ENCODE assay signal across 11 cellular contexts in genomic region chr15:78103406-78104118, GRCh38. TPM values are rescaled to one million over a fixed set of nuclear protein-coding genes. Genes with fewer than 3 reads are reported as not detected.
DNase-seq lines count a peak whose midpoint lies in the region; ATAC-seq lines count a peak whose summit lies in the region.
"Had no signal": no experiment of that assay in that cellular context is flagged by ENCODE, and none has a peak within 500 bp of the region (broad histone marks: within the 10 kb centered on the region; RNA-seq: fewer than 3 reads in every experiment).

No MANE protein-coding gene starts in this region.

- no peaks in the 10 kb centered on the region for H3K9me3 Mint-ChIP-seq in CD4-positive, CD25-positive, alpha-beta regulatory T cell
- no peaks in the 10 kb centered on the region for H3K9me3 Mint-ChIP-seq in activated T-helper 1 cell treated with anti-CD3 and anti-CD28 coated beads, Interleukin-12 subunit alpha, Interleukin-12 subunit beta, Interleukin-2, Interleukin-4 antibody, amounts not matched to agents 30 ng/mL and 10 ng/mL and 1 ng/mL, durations not matched to agents 14 hours and 24 hours and 36 hours

- peaks cover 4 to 46% (median 32%) of the 10 kb centered on the region in 4 donors for H3K4me1 Mint-ChIP-seq in CD4-positive, CD25-positive, alpha-beta regulatory T cell
- peaks cover 73% of the 10 kb centered on the region for H3K4me1 Mint-ChIP-seq in activated T-helper 1 cell treated with anti-CD3 and anti-CD28 coated beads, Interleukin-12 subunit alpha, Interleukin-12 subunit beta, Interleukin-2, Interleukin-4 antibody, amounts not matched to agents 30 ng/mL and 10 ng/mL and 1 ng/mL, durations not matched to agents 14 hours and 24 hours and 36 hours (ENCODE audit: low read depth)

- peak; percentile 83 to 84 for ATAC-seq in CD4-positive, CD25-positive, alpha-beta regulatory T cell (ENCODE audit: low read depth in 2 of 2)
- ATAC-seq in GM21515 (IDR thresholded peaks at IDR 0.05; ENCODE audit: unreplicated experiment): peak; percentile 75
- ATAC-seq: left lung had no signal

- intact Hi-C loops in activated T-helper 1 cell treated with anti-CD3 and anti-CD28 coated beads, Interleukin-12 subunit alpha, Interleukin-12 subunit beta, Interleukin-2, Interleukin-4 antibody, amounts not matched to agents 30 ng/mL and 10 ng/mL and 1 ng/mL, durations not matched to agents 14 hours and 24 hours and 36 hours (cut with micrococcal nuclease): loop anchor here (2.0 to 5.0 kb wide), 2 partner anchors 27 to 36 kb away; partner anchors contain the start of gene TBC1D2B

- DNase-seq in CD4-positive, CD25-positive, alpha-beta regulatory T cell: peak in 2 of 3 donors; percentile 58 to 93
- DNase-seq in MV-4-11 (lab: John Stamatoyannopoulos, UW) (peak; percentile 93), kidney tubule cell (ENCODE audit: low spot score) (no peak), NCI-H2081 treated with DMSO at 0.1 percent for 48 hours (lab: John Stamatoyannopoulos, UW) (no peak), amniotic stem cell (lab: John Stamatoyannopoulos, UW) (no peak)
- DNase-seq in activated T-helper 1 cell treated with anti-CD3 and anti-CD28 coated beads, Interleukin-12 subunit alpha, Interleukin-12 subunit beta, Interleukin-2, Interleukin-4 antibody, amounts not matched to agents 30 ng/mL and 10 ng/mL and 1 ng/mL, durations not matched to agents 14 hours and 24 hours and 36 hours (ENCODE audit: low spot score): peak; percentile 72
- peak; percentile 32 for DNase-seq in stimulated activated CD4-positive, alpha-beta T cell treated with anti-CD3 and anti-CD28 coated beads, Interleukin-12 subunit alpha, Interleukin-12 subunit beta, amount 100 ng/mL, for 4 hours

- H3K36me3 ChIP-seq in CD4-positive, CD25-positive, alpha-beta regulatory T cell (ENCODE audit: control insufficient read depth, insufficient read depth, low read length): no peaks in the 10 kb centered on the region
- H3K36me3 ChIP-seq: left lung had no signal

- H3K27me3 Mint-ChIP-seq in CD4-positive, CD25-positive, alpha-beta regulatory T cell: peaks cover 1% of the 10 kb centered on the region
- H3K27me3 Mint-ChIP-seq in activated T-helper 1 cell treated with anti-CD3 and anti-CD28 coated beads, Interleukin-12 subunit alpha, Interleukin-12 subunit beta, Interleukin-2, Interleukin-4 antibody, amounts not matched to agents 30 ng/mL and 10 ng/mL and 1 ng/mL, durations not matched to agents 14 hours and 24 hours and 36 hours (ENCODE audit: insufficient read depth): no peaks in the 10 kb centered on the region

- peaks cover 39% of the 10 kb centered on the region for H3K4me1 ChIP-seq in CD4-positive, CD25-positive, alpha-beta regulatory T cell (ENCODE audit: control insufficient read depth, insufficient read depth, low read length, poor library complexity, severe bottlenecking)

- peak overlapping the region; percentile 64 for H3K27ac ChIP-seq in CD4-positive, CD25-positive, alpha-beta regulatory T cell (ENCODE audit: insufficient read depth, low read length, poor library complexity, severe bottlenecking)
- H3K27ac ChIP-seq: C4-2B, VCaP had no signal

- peak overlapping the region; percentile 78 to 91 (median 90) for H3K27ac Mint-ChIP-seq in CD4-positive, CD25-positive, alpha-beta regulatory T cell
- H3K27ac Mint-ChIP-seq in activated T-helper 1 cell treated with anti-CD3 and anti-CD28 coated beads, Interleukin-12 subunit alpha, Interleukin-12 subunit beta, Interleukin-2, Interleukin-4 antibody, amounts not matched to agents 30 ng/mL and 10 ng/mL and 1 ng/mL, durations not matched to agents 14 hours and 24 hours and 36 hours: peak overlapping the region; percentile 88

- peak overlapping the region; percentile 44 to 81 (median 60) for H3K4me3 Mint-ChIP-seq in CD4-positive, CD25-positive, alpha-beta regulatory T cell
- H3K4me3 Mint-ChIP-seq in activated T-helper 1 cell treated with anti-CD3 and anti-CD28 coated beads, Interleukin-12 subunit alpha, Interleukin-12 subunit beta, Interleukin-2, Interleukin-4 antibody, amounts not matched to agents 30 ng/mL and 10 ng/mL and 1 ng/mL, durations not matched to agents 14 hours and 24 hours and 36 hours: peak overlapping the region; percentile 70

- peak overlapping the region; percentile 19 for H3K4me3 ChIP-seq in CD4-positive, CD25-positive, alpha-beta regulatory T cell (ENCODE audit: low read depth, low read length)
- H3K4me3 ChIP-seq: left lung had no signal

- H3K9me3 ChIP-seq in CD4-positive, CD25-positive, alpha-beta regulatory T cell (ENCODE audit: control insufficient read depth in 2 of 2, low read length in 2 of 2): no peaks in the 10 kb centered on the region
- H3K9me3 ChIP-seq: left lung had no signal

- no peaks in the 10 kb centered on the region for H3K27me3 ChIP-seq in CD4-positive, CD25-positive, alpha-beta regulatory T cell (ENCODE audit: control insufficient read depth, insufficient read depth, low read length)
- H3K27me3 ChIP-seq: left lung had no signal

- H3K36me3 Mint-ChIP-seq in CD4-positive, CD25-positive, alpha-beta regulatory T cell: no peaks in the 10 kb centered on the region
- no peaks in the 10 kb centered on the region for H3K36me3 Mint-ChIP-seq in activated T-helper 1 cell treated with anti-CD3 and anti-CD28 coated beads, Interleukin-12 subunit alpha, Interleukin-12 subunit beta, Interleukin-2, Interleukin-4 antibody, amounts not matched to agents 30 ng/mL and 10 ng/mL and 1 ng/mL, durations not matched to agents 14 hours and 24 hours and 36 hours (ENCODE audit: low read depth)

RNA-seq across cellular contexts. Expression of gene SH2D7, which starts 11.2 kb away (rescaled TPM):
- not detected for total RNA-seq in CD4-positive, CD25-positive, alpha-beta regulatory T cell
- polyA plus RNA-seq in CD4-positive, CD25-positive, alpha-beta regulatory T cell: under 1 TPM in 1 of 4 donors, not detected in 3; 0.09 TPM
- total RNA-seq in activated T-helper 1 cell treated with anti-CD3 and anti-CD28 coated beads, Interleukin-12 subunit alpha, Interleukin-12 subunit beta, Interleukin-2, Interleukin-4 antibody, amounts not matched to agents 30 ng/mL and 10 ng/mL and 1 ng/mL, durations not matched to agents 14 hours and 24 hours and 36 hours: not detected in 2 replicates
- total RNA-seq: left lung had no signal

RNA-seq across cellular contexts. Expression of gene TBC1D2B, which starts 26.1 kb away (rescaled TPM):
- total RNA-seq in CD4-positive, CD25-positive, alpha-beta regulatory T cell: 117 TPM
- 10 to 100 TPM; 12.2 to 17.9 (median 15.4) TPM for polyA plus RNA-seq in CD4-positive, CD25-positive, alpha-beta regulatory T cell
- 60.8 and 64.7 TPM in 2 replicates for total RNA-seq in activated T-helper 1 cell treated with anti-CD3 and anti-CD28 coated beads, Interleukin-12 subunit alpha, Interleukin-12 subunit beta, Interleukin-2, Interleukin-4 antibody, amounts not matched to agents 30 ng/mL and 10 ng/mL and 1 ng/mL, durations not matched to agents 14 hours and 24 hours and 36 hours

RNA-seq across cellular contexts. Expression of gene CIB2, which starts 27.7 kb away (rescaled TPM):
- 1.2 TPM for total RNA-seq in CD4-positive, CD25-positive, alpha-beta regulatory T cell
- 1 to 10 TPM in 3 of 4 donors, under 1 TPM in 1; 0.94 to 2.7 (median 1.9) TPM for polyA plus RNA-seq in CD4-positive, CD25-positive, alpha-beta regulatory T cell
- total RNA-seq in activated T-helper 1 cell treated with anti-CD3 and anti-CD28 coated beads, Interleukin-12 subunit alpha, Interleukin-12 subunit beta, Interleukin-2, Interleukin-4 antibody, amounts not matched to agents 30 ng/mL and 10 ng/mL and 1 ng/mL, durations not matched to agents 14 hours and 24 hours and 36 hours: 1.2 and 1.9 TPM in 2 replicates

RNA-seq across cellular contexts. Expression of gene IDH3A, which starts 45.6 kb away (rescaled TPM):
- total RNA-seq in CD4-positive, CD25-positive, alpha-beta regulatory T cell: 51.9 TPM
- 10 to 100 TPM; 38.2 to 62.1 (median 46.8) TPM for polyA plus RNA-seq in CD4-positive, CD25-positive, alpha-beta regulatory T cell
- total RNA-seq in activated T-helper 1 cell treated with anti-CD3 and anti-CD28 coated beads, Interleukin-12 subunit alpha, Interleukin-12 subunit beta, Interleukin-2, Interleukin-4 antibody, amounts not matched to agents 30 ng/mL and 10 ng/mL and 1 ng/mL, durations not matched to agents 14 hours and 24 hours and 36 hours: 160 and 163 TPM in 2 replicates

Comparison
In these comparisons a context has a peak if more than half of its experiments do, and no peak if none do; other contexts are left out.
1. DNase-seq: peak in CD4-positive, CD25-positive, alpha-beta regulatory T cell (2 of 3), MV-4-11 (single experiment), activated T-helper 1 cell treated with anti-CD3 and anti-CD28 coated beads, Interleukin-12 subunit alpha, Interleukin-12 subunit beta, Interleukin-2, Interleukin-4 antibody, amounts not matched to agents 30 ng/mL and 10 ng/mL and 1 ng/mL, durations not matched to agents 14 hours and 24 hours and 36 hours (single experiment) and stimulated activated CD4-positive, alpha-beta T cell treated with anti-CD3 and anti-CD28 coated beads, Interleukin-12 subunit alpha, Interleukin-12 subunit beta, amount 100 ng/mL, for 4 hours (single experiment); none in kidney tubule cell (single experiment), NCI-H2081 treated with DMSO at 0.1 percent for 48 hours (single experiment) and amniotic stem cell (single experiment).